Comparison of ENCODE assay signal across 1 cellular context in genomic region chr4:184136525-184136924, GRCh38.
TF ChIP-seq lines count a peak whose summit lies in the region.

No MANE protein-coding gene starts in this region.

TF ChIP-seq in GM23338, 12 proteins besides CTCF, POLR2A, EP300 and RAD21 (continued from another document):
- TF ChIP-seq, protein P1, sequence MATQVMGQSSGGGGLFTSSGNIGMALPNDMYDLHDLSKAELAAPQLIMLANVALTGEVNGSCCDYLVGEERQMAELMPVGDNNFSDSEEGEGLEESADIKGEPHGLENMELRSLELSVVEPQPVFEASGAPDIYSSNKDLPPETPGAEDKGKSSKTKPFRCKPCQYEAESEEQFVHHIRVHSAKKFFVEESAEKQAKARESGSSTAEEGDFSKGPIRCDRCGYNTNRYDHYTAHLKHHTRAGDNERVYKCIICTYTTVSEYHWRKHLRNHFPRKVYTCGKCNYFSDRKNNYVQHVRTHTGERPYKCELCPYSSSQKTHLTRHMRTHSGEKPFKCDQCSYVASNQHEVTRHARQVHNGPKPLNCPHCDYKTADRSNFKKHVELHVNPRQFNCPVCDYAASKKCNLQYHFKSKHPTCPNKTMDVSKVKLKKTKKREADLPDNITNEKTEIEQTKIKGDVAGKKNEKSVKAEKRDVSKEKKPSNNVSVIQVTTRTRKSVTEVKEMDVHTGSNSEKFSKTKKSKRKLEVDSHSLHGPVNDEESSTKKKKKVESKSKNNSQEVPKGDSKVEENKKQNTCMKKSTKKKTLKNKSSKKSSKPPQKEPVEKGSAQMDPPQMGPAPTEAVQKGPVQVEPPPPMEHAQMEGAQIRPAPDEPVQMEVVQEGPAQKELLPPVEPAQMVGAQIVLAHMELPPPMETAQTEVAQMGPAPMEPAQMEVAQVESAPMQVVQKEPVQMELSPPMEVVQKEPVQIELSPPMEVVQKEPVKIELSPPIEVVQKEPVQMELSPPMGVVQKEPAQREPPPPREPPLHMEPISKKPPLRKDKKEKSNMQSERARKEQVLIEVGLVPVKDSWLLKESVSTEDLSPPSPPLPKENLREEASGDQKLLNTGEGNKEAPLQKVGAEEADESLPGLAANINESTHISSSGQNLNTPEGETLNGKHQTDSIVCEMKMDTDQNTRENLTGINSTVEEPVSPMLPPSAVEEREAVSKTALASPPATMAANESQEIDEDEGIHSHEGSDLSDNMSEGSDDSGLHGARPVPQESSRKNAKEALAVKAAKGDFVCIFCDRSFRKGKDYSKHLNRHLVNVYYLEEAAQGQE (IDR thresholded peaks at IDR 0.05; ENCODE audit: unreplicated experiment), result no peak
- TF ChIP-seq, protein P2, sequence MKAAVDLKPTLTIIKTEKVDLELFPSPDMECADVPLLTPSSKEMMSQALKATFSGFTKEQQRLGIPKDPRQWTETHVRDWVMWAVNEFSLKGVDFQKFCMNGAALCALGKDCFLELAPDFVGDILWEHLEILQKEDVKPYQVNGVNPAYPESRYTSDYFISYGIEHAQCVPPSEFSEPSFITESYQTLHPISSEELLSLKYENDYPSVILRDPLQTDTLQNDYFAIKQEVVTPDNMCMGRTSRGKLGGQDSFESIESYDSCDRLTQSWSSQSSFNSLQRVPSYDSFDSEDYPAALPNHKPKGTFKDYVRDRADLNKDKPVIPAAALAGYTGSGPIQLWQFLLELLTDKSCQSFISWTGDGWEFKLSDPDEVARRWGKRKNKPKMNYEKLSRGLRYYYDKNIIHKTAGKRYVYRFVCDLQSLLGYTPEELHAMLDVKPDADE (IDR thresholded peaks at IDR 0.05), result no peak
